9 cellular contexts compared by ENCODE assay signal in the genomic region with DNA sequence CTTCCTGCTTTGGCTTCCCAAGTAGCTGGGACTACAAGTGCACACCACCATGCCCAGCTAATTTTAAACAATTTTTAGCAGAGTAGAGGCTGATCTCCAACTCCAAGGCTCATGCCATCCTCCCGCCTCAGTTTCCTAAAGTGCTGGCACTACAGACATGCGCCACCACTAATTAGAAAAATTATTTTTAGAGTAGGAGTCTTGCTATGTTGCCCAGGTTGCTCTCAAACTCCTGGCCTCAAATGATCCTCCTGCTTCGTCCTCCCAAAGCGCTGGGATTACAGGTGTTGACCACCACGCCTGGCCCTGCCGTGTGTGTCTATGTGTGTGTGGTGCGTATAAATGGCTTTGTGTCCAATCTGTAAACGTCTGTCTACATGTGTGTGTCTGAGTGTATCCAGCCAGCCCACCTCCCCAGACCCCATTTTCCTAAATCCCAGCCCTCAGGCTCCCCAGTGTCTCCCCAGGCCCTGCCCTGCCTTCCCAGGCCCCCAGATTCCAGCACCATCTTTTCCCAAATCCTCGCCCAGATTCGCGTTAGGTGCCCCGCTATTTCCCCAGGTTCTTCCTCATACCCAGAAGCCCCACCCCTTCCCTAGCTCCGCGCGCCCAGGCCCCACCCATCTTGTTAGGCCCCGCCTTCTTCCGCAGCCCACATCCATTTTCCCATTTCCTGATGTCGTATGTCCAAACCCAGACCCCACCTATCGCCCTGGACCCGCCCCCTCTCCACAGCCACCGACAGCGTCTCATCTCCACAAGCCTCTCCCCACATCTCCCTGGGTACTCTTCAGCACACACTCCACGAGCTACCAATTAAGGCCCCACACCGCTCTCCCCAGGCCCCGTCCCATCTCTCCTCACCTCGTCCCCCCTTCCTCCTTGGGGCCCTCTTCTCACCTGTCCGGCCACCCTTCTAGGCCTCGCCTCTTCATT. TPM values are rescaled to one million over a fixed set of nuclear protein-coding genes. Genes with fewer than 3 reads are reported as not detected.
DNase-seq lines count a peak whose midpoint lies in the region; ATAC-seq and TF ChIP-seq lines count a peak whose summit lies in the region.
"Had no signal": no experiment of that assay in that cellular context is flagged by ENCODE, and none has a peak within 500 bp of the region (broad histone marks: within the 10 kb centered on the region; RNA-seq: fewer than 3 reads in every experiment).

No MANE protein-coding gene starts in this region.

- H3K4me3 ChIP-seq in gastroesophageal sphincter (peak overlapping the region in 1 of 2 donors; percentile 11), subcutaneous abdominal adipose tissue (ENCODE audit: low read depth in 1 of 5, low read length in 5 of 5) (peak overlapping the region in 3 of 5 donors; percentile 10 to 59 (median 34))

- TF ChIP-seq EP300 in gastroesophageal sphincter (IDR thresholded peaks at IDR 0.05), result no peak

- H3K27me3 ChIP-seq in gastroesophageal sphincter (peaks cover 73% of the 10 kb centered on the region), subcutaneous abdominal adipose tissue (ENCODE audit: control insufficient read depth in 5 of 5, insufficient read depth in 4 of 5, low read length in 5 of 5) (peaks cover 36 to 86% (median 72%) of the 10 kb centered on the region in 5 donors)

- H3K4me1 ChIP-seq in gastroesophageal sphincter, result peaks cover 0 to 31% (median 12%) of the 10 kb centered on the region in 3 donors
- H3K4me1 ChIP-seq in subcutaneous abdominal adipose tissue (ENCODE audit: control insufficient read depth in 5 of 5, insufficient read depth in 5 of 5, low read length in 5 of 5), result peaks cover 0 to 26% (median 11%) of the 10 kb centered on the region in 5 donors

- no peak overlapping the region for H3K9ac ChIP-seq in subcutaneous abdominal adipose tissue (ENCODE audit: low read length in 5 of 5)

- 25 to 39% methylated on average over 12 to 27 of the region's 28 CpGs for WGBS in gastroesophageal sphincter (ENCODE audit: low coverage in 1 of 2), 2 donors

- no peak overlapping the region for H3K27ac ChIP-seq in gastroesophageal sphincter
- no peak overlapping the region for H3K27ac ChIP-seq in subcutaneous abdominal adipose tissue (ENCODE audit: low read depth, low read length)

- TF ChIP-seq CTCF in gastroesophageal sphincter (IDR thresholded peaks at IDR 0.05), result no peak

- H3K36me3 ChIP-seq in gastroesophageal sphincter (peaks cover 0 to 6% of the 10 kb centered on the region in 2 donors), subcutaneous abdominal adipose tissue (ENCODE audit: control insufficient read depth in 5 of 5, insufficient read depth in 5 of 5, low read length in 5 of 5) (no peaks in the 10 kb centered on the region)

- ATAC-seq in gastroesophageal sphincter, result peak; percentile 4
- no peak for ATAC-seq in HG03097 (IDR thresholded peaks at IDR 0.05; ENCODE audit: low FRiP score, unreplicated experiment)
- no peak for ATAC-seq in GM18517 (IDR thresholded peaks at IDR 0.05; ENCODE audit: unreplicated experiment)

- peak; percentile 67 for DNase-seq in activated CD4-positive, alpha-beta T cell treated with anti-CD3 and anti-CD28 coated beads for 48 hours
- DNase-seq in activated CD4-positive, alpha-beta T cell treated with anti-CD3 and anti-CD28 coated beads, Interleukin-2, amount 50 U/mL, for 4 hours, result no peak
- DNase-seq in SHP77 treated with DMSO at 0.1 percent for 48 hours (lab: John Stamatoyannopoulos, UW), result peak; percentile 74
- DNase-seq in SKM-1 treated with dmso at 0.1 percent for 144 hours (lab: John Stamatoyannopoulos, UW; ENCODE audit: unreplicated experiment), result no peak

- no peak for TF ChIP-seq POLR2A in gastroesophageal sphincter (IDR thresholded peaks at IDR 0.05)

- no peaks in the 10 kb centered on the region for H3K9me3 ChIP-seq in gastroesophageal sphincter
- no peaks in the 10 kb centered on the region for H3K9me3 ChIP-seq in subcutaneous abdominal adipose tissue (ENCODE audit: control insufficient read depth in 5 of 5, low read length in 5 of 5)

RNA-seq across cellular contexts. Expression of a gene that starts 24.9 kb away (rescaled TPM):
- 10 to 100 TPM in 1 of 4 donors, 1 to 10 TPM in 3; 6.5 to 19.9 (median 9.5) TPM for total RNA-seq in gastroesophageal sphincter
- total RNA-seq: dermis microvascular lymphatic vessel endothelial cell had no signal

RNA-seq across cellular contexts. Expression of a gene that starts 27.5 kb away (rescaled TPM):
- 10 to 100 TPM; 23.5 to 37.2 (median 30.3) TPM for total RNA-seq in gastroesophageal sphincter

RNA-seq across cellular contexts. Expression of a gene that starts 37.2 kb away (rescaled TPM):
- total RNA-seq in gastroesophageal sphincter, result 1 to 10 TPM; 2.4 to 4.3 (median 3.4) TPM

Comparison
In these comparisons a context has a peak if more than half of its experiments do, and no peak if none do; other contexts are left out.
1. DNase-seq: peak in activated CD4-positive, alpha-beta T cell treated with anti-CD3 and anti-CD28 coated beads for 48 hours (single experiment) and SHP77 treated with DMSO at 0.1 percent for 48 hours (single experiment); none in activated CD4-positive, alpha-beta T cell treated with anti-CD3 and anti-CD28 coated beads, Interleukin-2, amount 50 U/mL, for 4 hours (0 of 2) and SKM-1 treated with dmso at 0.1 percent for 144 hours (single experiment).